Comparison of ENCODE assay signal across 25 cellular contexts in genomic region chr7:16841681-16842080, GRCh38. TPM values are rescaled to one million over a fixed set of nuclear protein-coding genes. Genes with fewer than 3 reads are reported as not detected.
DNase-seq lines count a peak whose midpoint lies in the region; ATAC-seq, FAIRE-seq and TF ChIP-seq lines count a peak whose summit lies in the region.
"Had no signal": no experiment of that assay in that cellular context is flagged by ENCODE, and none has a peak within 500 bp of the region (broad histone marks: within the 10 kb centered on the region; RNA-seq: fewer than 3 reads in every experiment).

No MANE protein-coding gene starts in this region.

- H3K36me3 Mint-ChIP-seq in astrocyte (ENCODE audit: low read depth, unreplicated experiment), result no peaks in the 10 kb centered on the region
- H3K36me3 Mint-ChIP-seq: CD14-positive monocyte, naive B cell had no signal

- H3K9me3 ChIP-seq in astrocyte (ENCODE audit: insufficient read depth, low read depth, low read length) (no peaks in the 10 kb centered on the region), trophoblast cell (ENCODE audit: insufficient read depth, low read depth, low read length) (no peaks in the 10 kb centered on the region), left ventricle myocardium inferior (replicated peaks) (no peaks in the 10 kb centered on the region)

- ATAC-seq in GM18867 (IDR thresholded peaks at IDR 0.05; ENCODE audit: unreplicated experiment) (no peak), HG03460 (IDR thresholded peaks at IDR 0.05; ENCODE audit: unreplicated experiment) (no peak)

- H2AK5ac ChIP-seq in trophoblast cell (ENCODE audit: low read length), result no peak overlapping the region

- H3K4me2 ChIP-seq in astrocyte (ENCODE audit: low read length), result no peak overlapping the region
- H3K4me2 ChIP-seq in trophoblast cell (ENCODE audit: low read length), result no peak overlapping the region

- H3K79me1 ChIP-seq in trophoblast cell (ENCODE audit: low read length), result no peaks in the 10 kb centered on the region

- no peak overlapping the region for H4K12ac ChIP-seq in trophoblast cell (ENCODE audit: low read depth, low read length)

- H3K18ac ChIP-seq in trophoblast cell (ENCODE audit: low read length), result no peak overlapping the region

- WGBS in trophoblast cell (ENCODE audit: extremely low coverage, insufficient coverage, insufficient read length), result no CpG with 5 or more reads among the region's 4 CpGs

- H2BK5ac ChIP-seq in trophoblast cell (ENCODE audit: low read depth, low read length, poor library complexity), result no peak overlapping the region

- peak overlapping the region; percentile 28 for H2AFZ ChIP-seq in astrocyte (ENCODE audit: low read depth, low read length)
- no peak overlapping the region for H2AFZ ChIP-seq in trophoblast cell (ENCODE audit: insufficient read depth, low read length, poor library complexity)

- H4K8ac ChIP-seq in trophoblast cell (ENCODE audit: low read depth, low read length), result no peak overlapping the region

- H3K27me3 Mint-ChIP-seq in astrocyte (ENCODE audit: low read depth, unreplicated experiment), result no peaks in the 10 kb centered on the region
- H3K27me3 Mint-ChIP-seq: naive B cell had no signal

- no peak overlapping the region for H3K4me3 ChIP-seq in astrocyte (ENCODE audit: insufficient read depth, low read depth, low read length)
- no peak overlapping the region for H3K4me3 ChIP-seq in fibroblast of villous mesenchyme (ENCODE audit: low read depth, low read length)
- no peak overlapping the region for H3K4me3 ChIP-seq in trophoblast cell (ENCODE audit: low read depth, low read length)
- no peak overlapping the region for H3K4me3 ChIP-seq in left ventricle myocardium inferior

- no peaks in the 10 kb centered on the region for H3K79me2 ChIP-seq in astrocyte (ENCODE audit: insufficient read depth, low read length)
- no peaks in the 10 kb centered on the region for H3K79me2 ChIP-seq in trophoblast cell (ENCODE audit: control insufficient read depth, insufficient read depth, low read length, poor library complexity)

- no peak for TF ChIP-seq CTCF in astrocyte (IDR thresholded peaks at IDR 0.05; ENCODE audit: insufficient read depth, low read depth, low read length)
- no peak for TF ChIP-seq CTCF in fibroblast of villous mesenchyme (IDR thresholded peaks at IDR 0.05; ENCODE audit: insufficient read depth, low read depth, low read length)
- TF ChIP-seq CTCF in left ventricle myocardium inferior (IDR thresholded peaks at IDR 0.05; ENCODE audit: borderline replicate concordance), result no peak

- H3K27ac Mint-ChIP-seq in astrocyte (ENCODE audit: unreplicated experiment), result peak overlapping the region; percentile 82
- H3K27ac Mint-ChIP-seq: activated T-helper 1 cell treated with anti-CD3 and anti-CD28 coated beads, Interleukin-12 subunit alpha, Interleukin-12 subunit beta, Interleukin-2, Interleukin-4 antibody, amounts not matched to agents 30 ng/mL and 10 ng/mL and 1 ng/mL, durations not matched to agents 14 hours and 24 hours and 36 hours; CD14-positive monocyte; T-helper 2 cell treated with Interferon-gamma antibody and Interleukin-4, amounts not matched to agents 5 μg/mL and 100 μg/mL, for 36 hours had no signal

- DNase-seq in EL, result peak; percentile 30
- peak; percentile 65 for DNase-seq in astrocyte (ENCODE audit: low read depth)
- DNase-seq in fibroblast of villous mesenchyme (ENCODE audit: low read depth), result peak; percentile 22
- DNase-seq in trophoblast cell, result peak; percentile 89
- DNase-seq in left ventricle myocardium inferior, result no peak
- DNase-seq in activated CD4-positive, alpha-beta T cell treated with anti-CD3 and anti-CD28 coated beads for 1 hour, result no peak
- DNase-seq: activated CD4-positive, alpha-beta T cell treated with anti-CD3 and anti-CD28 coated beads, Interleukin-2, amount 50 U/mL, for 1 hour; activated naive CD4-positive, alpha-beta T cell treated with anti-CD3 and anti-CD28 coated beads, Interleukin-2, amount 50 U/mL, for 16 hours; aorta; cerebellar nuclear complex; effector CD4-positive, alpha-beta T cell; glutamatergic neuron; naive B cell; NCI-H1105; NCI-H2029 treated with DMSO at 0.1 percent for 48 hours; NCI-H226; nucleus accumbens; small intestine; substantia nigra had no signal

- peaks cover 32% of the 10 kb centered on the region for H3K4me1 Mint-ChIP-seq in astrocyte (ENCODE audit: low read depth, unreplicated experiment)
- H3K4me1 Mint-ChIP-seq: CD14-positive monocyte had no signal

- H3K4me1 ChIP-seq in astrocyte (ENCODE audit: insufficient read depth, low read length) (no peaks in the 10 kb centered on the region), trophoblast cell (ENCODE audit: control insufficient read depth in 1 of 2, insufficient read depth in 2 of 2, low read length in 2 of 2) (no peaks in the 10 kb centered on the region), left ventricle myocardium inferior (peaks cover 6% of the 10 kb centered on the region)

- no peaks in the 10 kb centered on the region for H3K36me3 ChIP-seq in astrocyte (ENCODE audit: insufficient read depth, low read length)
- H3K36me3 ChIP-seq in trophoblast cell (ENCODE audit: control insufficient read depth in 1 of 2, insufficient read depth in 2 of 2, low read length in 2 of 2), result no peaks in the 10 kb centered on the region
- H3K36me3 ChIP-seq in left ventricle myocardium inferior, result no peaks in the 10 kb centered on the region

- H3K4ac ChIP-seq in trophoblast cell (ENCODE audit: low read depth, low read length), result no peak overlapping the region

- H3K9ac ChIP-seq in astrocyte (ENCODE audit: low read length), result no peak overlapping the region
- H3K9ac ChIP-seq in trophoblast cell (ENCODE audit: low read length), result no peak overlapping the region

- H3K9me3 Mint-ChIP-seq in astrocyte (ENCODE audit: unreplicated experiment), result no peaks in the 10 kb centered on the region
- H3K9me3 Mint-ChIP-seq: activated T-helper 1 cell treated with anti-CD3 and anti-CD28 coated beads, Interleukin-12 subunit alpha, Interleukin-12 subunit beta, Interleukin-2, Interleukin-4 antibody, amounts not matched to agents 30 ng/mL and 10 ng/mL and 1 ng/mL, durations not matched to agents 14 hours and 24 hours and 36 hours; CD14-positive monocyte; naive B cell; T-helper 2 cell treated with Interferon-gamma antibody and Interleukin-4, amounts not matched to agents 5 μg/mL and 100 μg/mL, for 36 hours had no signal

- no peak overlapping the region for H2BK120ac ChIP-seq in trophoblast cell (ENCODE audit: insufficient read depth, low read length, poor library complexity)

- no peak overlapping the region for H4K91ac ChIP-seq in trophoblast cell (ENCODE audit: low read depth, low read length)

- H3K27me3 ChIP-seq in astrocyte (ENCODE audit: insufficient read depth, low read length) (no peaks in the 10 kb centered on the region), trophoblast cell (ENCODE audit: insufficient read depth, low read length) (no peaks in the 10 kb centered on the region), left ventricle myocardium inferior (ENCODE audit: low read depth) (no peaks in the 10 kb centered on the region)

- H3K14ac ChIP-seq in trophoblast cell (ENCODE audit: low read length), result no peak overlapping the region

- intact Hi-C loops in left ventricle myocardium inferior (cut with micrococcal nuclease), result no loop called here

- H3K4me3 Mint-ChIP-seq in astrocyte (ENCODE audit: unreplicated experiment), result no peak overlapping the region
- H3K4me3 Mint-ChIP-seq: activated T-helper 1 cell treated with anti-CD3 and anti-CD28 coated beads, Interleukin-12 subunit alpha, Interleukin-12 subunit beta, Interleukin-2, Interleukin-4 antibody, amounts not matched to agents 30 ng/mL and 10 ng/mL and 1 ng/mL, durations not matched to agents 14 hours and 24 hours and 36 hours; CD14-positive monocyte; naive B cell; T-helper 2 cell treated with Interferon-gamma antibody and Interleukin-4, amounts not matched to agents 5 μg/mL and 100 μg/mL, for 36 hours had no signal

- FAIRE-seq in astrocyte (lab: Jason Lieb, UNC), result no peak
- FAIRE-seq: small intestine had no signal

- H4K20me1 ChIP-seq in astrocyte (ENCODE audit: insufficient read depth, low read length), result no peaks in the 10 kb centered on the region

- H2BK12ac ChIP-seq in trophoblast cell (ENCODE audit: low read length), result no peak overlapping the region

- no peak overlapping the region for H3K23ac ChIP-seq in trophoblast cell (ENCODE audit: low read length)

- H3K27ac ChIP-seq in astrocyte (ENCODE audit: low read depth, low read length), result no peak overlapping the region
- H3K27ac ChIP-seq in trophoblast cell (ENCODE audit: low read depth, low read length), result no peak overlapping the region
- H3K27ac ChIP-seq in left ventricle myocardium inferior (replicated peaks), result no peak overlapping the region
- H3K27ac ChIP-seq: RWPE1 had no signal

RNA-seq across cellular contexts. Expression of gene AGR2, which starts 36.9 kb away (rescaled TPM):
- total RNA-seq in astrocyte (not detected in 2 replicates), fibroblast of villous mesenchyme (not detected in 2 replicates), left ventricle myocardium inferior (not detected)
- 0.31 and 0.68 TPM in 2 replicates for polyA plus RNA-seq in trophoblast cell (2013)
- total RNA-seq: activated T-helper 1 cell treated with anti-CD3 and anti-CD28 coated beads, Interleukin-12 subunit alpha, Interleukin-12 subunit beta, Interleukin-2, Interleukin-4 antibody, amounts not matched to agents 30 ng/mL and 10 ng/mL and 1 ng/mL, durations not matched to agents 14 hours and 24 hours and 36 hours; aorta had no signal
- polyA plus RNA-seq: CD14-positive monocyte had no signal

RNA-seq across cellular contexts. Expression of gene AGR3, which starts 40.1 kb away (rescaled TPM):
- total RNA-seq in astrocyte, result not detected in 2 replicates
- not detected in 2 replicates for total RNA-seq in fibroblast of villous mesenchyme
- polyA plus RNA-seq in trophoblast cell (2013), result 0.12 TPM in 1 of 2 replicates, not detected in the other
- not detected for total RNA-seq in left ventricle myocardium inferior
- total RNA-seq: activated T-helper 1 cell treated with anti-CD3 and anti-CD28 coated beads, Interleukin-12 subunit alpha, Interleukin-12 subunit beta, Interleukin-2, Interleukin-4 antibody, amounts not matched to agents 30 ng/mL and 10 ng/mL and 1 ng/mL, durations not matched to agents 14 hours and 24 hours and 36 hours; aorta had no signal
- polyA plus RNA-seq: CD14-positive monocyte had no signal

Comparison
In these comparisons a context has a peak if more than half of its experiments do, and no peak if none do; other contexts are left out.
1. DNase-seq: peak in EL (single experiment), astrocyte (single experiment), fibroblast of villous mesenchyme (single experiment) and trophoblast cell (2 of 2); none in left ventricle myocardium inferior (single experiment) and activated CD4-positive, alpha-beta T cell treated with anti-CD3 and anti-CD28 coated beads for 1 hour (single experiment).